Comparison of ENCODE assay signal across 4 cellular contexts in genomic region chr9:136704741-136705140, GRCh38. TPM values are rescaled to one million over a fixed set of nuclear protein-coding genes. Genes with fewer than 3 reads are reported as not detected.
"Had no signal": no experiment of that assay in that cellular context is flagged by ENCODE, and none has a peak within 500 bp of the region (broad histone marks: within the 10 kb centered on the region; RNA-seq: fewer than 3 reads in every experiment).

No MANE protein-coding gene starts in this region.

RNA-seq across cellular contexts. Expression of gene DIPK1B, which starts 7.6 kb away (rescaled TPM):
- total RNA-seq: SJSA1 had no signal

RNA-seq across cellular contexts. Expression of gene LCN10, which starts 38.0 kb away (rescaled TPM):
- total RNA-seq: M059J, PC-3, SJSA1 had no signal
- polyA plus RNA-seq: SK-N-SH had no signal

RNA-seq across cellular contexts. Expression of gene LCN6, which starts 43.6 kb away (rescaled TPM):
- total RNA-seq: M059J, PC-3, SJSA1 had no signal
- polyA plus RNA-seq: SK-N-SH had no signal
